Comparison of ENCODE assay signal across 16 cellular contexts in the genomic region with DNA sequence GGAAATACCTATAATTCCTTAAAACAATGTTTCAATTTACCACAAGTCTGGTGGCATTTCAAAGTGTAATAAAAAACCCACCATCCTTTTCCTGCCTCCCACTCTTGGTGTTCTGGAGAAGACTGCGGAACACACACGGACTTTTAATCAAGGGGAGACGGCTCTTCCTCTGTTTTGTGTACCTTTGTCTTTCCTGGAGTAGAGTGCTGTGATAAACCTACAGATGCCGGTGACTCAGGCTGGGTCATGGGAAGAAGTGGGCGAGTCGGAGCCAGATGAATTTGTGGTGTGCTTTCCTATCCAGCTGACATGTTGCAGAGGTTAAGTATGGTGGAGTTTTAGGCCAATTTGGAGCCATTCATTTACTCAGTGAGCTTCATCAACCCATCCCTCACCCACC. TPM values are rescaled to one million over a fixed set of nuclear protein-coding genes. Genes with fewer than 3 reads are reported as not detected.
DNase-seq lines count a peak whose midpoint lies in the region; ATAC-seq and TF ChIP-seq lines count a peak whose summit lies in the region.
"Had no signal": no experiment of that assay in that cellular context is flagged by ENCODE, and none has a peak within 500 bp of the region (broad histone marks: within the 10 kb centered on the region; RNA-seq: fewer than 3 reads in every experiment).

No MANE protein-coding gene starts in this region.

- H3K27me3 ChIP-seq in BE2C, result peaks cover 37% of the 10 kb centered on the region
- H3K27me3 ChIP-seq: vagina had no signal

- H3K4me1 Mint-ChIP-seq in activated T-helper 17 cell treated with anti-CD3 and anti-CD28 coated beads, Interleukin-2, amount 50 U/mL, for 72 hours, result peaks cover 4% of the 10 kb centered on the region
- peaks cover 8% of the 10 kb centered on the region for H3K4me1 Mint-ChIP-seq in activated naive CD4-positive, alpha-beta T cell treated with anti-CD3 and anti-CD28 coated beads, Interleukin-2, amount 10 ng/mL, durations not matched to agents 7 days and 5 days

- TF ChIP-seq CTCF in HEK293 (tag by site-specific recombination; IDR thresholded peaks at IDR 0.05) (no peak), fibroblast of pulmonary artery (IDR thresholded peaks at IDR 0.05; ENCODE audit: low read length, missing control alignments) (no peak), BE2C (IDR thresholded peaks at IDR 0.05; ENCODE audit: low read depth, low read length) (no peak)

- no peaks in the 10 kb centered on the region for H3K36me3 ChIP-seq in HEK293 (ENCODE audit: control insufficient read depth in 2 of 2, insufficient read depth in 1 of 2, low read length in 2 of 2)
- no peaks in the 10 kb centered on the region for H3K36me3 ChIP-seq in BE2C
- H3K36me3 ChIP-seq: vagina had no signal

- no peak overlapping the region for H3K27ac ChIP-seq in HEK293 (ENCODE audit: extremely low read depth, low read depth, low read length)
- H3K27ac ChIP-seq: C4-2B, dorsolateral prefrontal cortex, vagina had no signal

- peak; percentile 50 for DNase-seq in fibroblast of pulmonary artery (ENCODE audit: low read depth)
- DNase-seq in non-pigmented ciliary epithelial cell (ENCODE audit: low read depth), result peak; percentile 60
- DNase-seq in OCI-M1 (lab: John Stamatoyannopoulos, UW), result no peak
- no peak for DNase-seq in activated naive CD4-positive, alpha-beta T cell treated with anti-CD3 and anti-CD28 coated beads, Interleukin-2, amount 10 ng/mL, durations not matched to agents 7 days and 5 days
- DNase-seq in SIG-M5 (lab: John Stamatoyannopoulos, UW), result no peak
- DNase-seq in BE2C, result no peak
- DNase-seq: dorsolateral prefrontal cortex; natural killer cell; NCI-H1417 treated with DMSO at 0.1 percent for 48 hours; NCI-H446; right cardiac atrium; stimulated activated naive CD4-positive, alpha-beta T cell treated with Interleukin-2 at 50 U/mL for 16 hours had no signal

- H3K9me3 ChIP-seq in HEK293 (ENCODE audit: control insufficient read depth, insufficient read depth, low read depth, low read length) (no peaks in the 10 kb centered on the region), BE2C (no peaks in the 10 kb centered on the region)
- H3K9me3 ChIP-seq: vagina had no signal

- H3K9me3 Mint-ChIP-seq in activated T-helper 17 cell treated with anti-CD3 and anti-CD28 coated beads, Interleukin-2, amount 50 U/mL, for 72 hours, result no peaks in the 10 kb centered on the region
- H3K9me3 Mint-ChIP-seq in activated naive CD4-positive, alpha-beta T cell treated with anti-CD3 and anti-CD28 coated beads, Interleukin-2, amount 10 ng/mL, durations not matched to agents 7 days and 5 days, result peaks cover 5% of the 10 kb centered on the region
- H3K9me3 Mint-ChIP-seq: natural killer cell had no signal

- no peak overlapping the region for H3K4me3 ChIP-seq in HEK293 (ENCODE audit: low read depth, low read length)
- H3K4me3 ChIP-seq in fibroblast of pulmonary artery (replicated peaks; ENCODE audit: low read depth, low read length), result no peak overlapping the region
- H3K4me3 ChIP-seq in BE2C (ENCODE audit: low read depth, low read length), result no peak overlapping the region
- H3K4me3 ChIP-seq: dorsolateral prefrontal cortex, vagina had no signal

- no peaks in the 10 kb centered on the region for H3K27me3 Mint-ChIP-seq in activated T-helper 17 cell treated with anti-CD3 and anti-CD28 coated beads, Interleukin-2, amount 50 U/mL, for 72 hours
- peaks cover 7% of the 10 kb centered on the region for H3K27me3 Mint-ChIP-seq in activated naive CD4-positive, alpha-beta T cell treated with anti-CD3 and anti-CD28 coated beads, Interleukin-2, amount 10 ng/mL, durations not matched to agents 7 days and 5 days

- CTCF ChIA-PET in HEK293 (lab: Yijun Ruan, JAX), result no interaction called here
- CTCF ChIA-PET in activated naive CD4-positive, alpha-beta T cell treated with anti-CD3 and anti-CD28 coated beads, Interleukin-2, amount 10 ng/mL, durations not matched to agents 7 days and 5 days (lab: Charles Lee), result no interaction called here

- peak; percentile 47 for ATAC-seq in activated T-helper 17 cell treated with anti-CD3 and anti-CD28 coated beads, Interleukin-2, amount 50 U/mL, for 72 hours (replicated peaks)
- ATAC-seq: natural killer cell, right cardiac atrium had no signal

- no peak overlapping the region for H3K4me3 Mint-ChIP-seq in activated T-helper 17 cell treated with anti-CD3 and anti-CD28 coated beads, Interleukin-2, amount 50 U/mL, for 72 hours
- no peak overlapping the region for H3K4me3 Mint-ChIP-seq in activated naive CD4-positive, alpha-beta T cell treated with anti-CD3 and anti-CD28 coated beads, Interleukin-2, amount 10 ng/mL, durations not matched to agents 7 days and 5 days
- H3K4me3 Mint-ChIP-seq: natural killer cell had no signal

- POLR2A ChIA-PET in HEK293 (lab: Yijun Ruan, JAX), result no interaction called here

- no peaks in the 10 kb centered on the region for H3K36me3 Mint-ChIP-seq in activated T-helper 17 cell treated with anti-CD3 and anti-CD28 coated beads, Interleukin-2, amount 50 U/mL, for 72 hours (ENCODE audit: low read depth)
- H3K36me3 Mint-ChIP-seq in activated naive CD4-positive, alpha-beta T cell treated with anti-CD3 and anti-CD28 coated beads, Interleukin-2, amount 10 ng/mL, durations not matched to agents 7 days and 5 days, result no peaks in the 10 kb centered on the region
- H3K36me3 Mint-ChIP-seq: natural killer cell had no signal

- no peaks in the 10 kb centered on the region; the same call in 1 of the 2 replicates for H3K4me1 ChIP-seq in HEK293 (ENCODE audit: control insufficient read depth, insufficient read depth, low read length)
- no peaks in the 10 kb centered on the region for H3K4me1 ChIP-seq in BE2C
- H3K4me1 ChIP-seq: vagina had no signal

- H3K27ac Mint-ChIP-seq in activated T-helper 17 cell treated with anti-CD3 and anti-CD28 coated beads, Interleukin-2, amount 50 U/mL, for 72 hours, result no peak overlapping the region
- no peak overlapping the region for H3K27ac Mint-ChIP-seq in activated naive CD4-positive, alpha-beta T cell treated with anti-CD3 and anti-CD28 coated beads, Interleukin-2, amount 10 ng/mL, durations not matched to agents 7 days and 5 days
- H3K27ac Mint-ChIP-seq: natural killer cell had no signal

TF ChIP-seq in HEK293, 187 proteins besides CTCF, POLR2A, EP300 and RAD21:
- TF ChIP-seq EGR2 (tag by site-specific recombination; IDR thresholded peaks at IDR 0.05; ENCODE audit: low read depth), result peak; percentile 81
- TF ChIP-seq ZNF660 (tag by site-specific recombination; IDR thresholded peaks at IDR 0.05), result no peak
- TF ChIP-seq ZFHX2 (tag by site-specific recombination; conservative IDR thresholded peaks at IDR 0.05), result peak; percentile 57

RNA-seq across cellular contexts. Expression of a gene that starts 35.9 kb away (rescaled TPM):
- 100 to 1,000 TPM; 131 to 141 TPM for total RNA-seq in activated T-helper 17 cell treated with anti-CD3 and anti-CD28 coated beads, Interleukin-2, amount 50 U/mL, for 72 hours
- 16.1 TPM for polyA plus RNA-seq in BE2C (2012; ENCODE audit: insufficient read depth, insufficient read length, low read depth)

RNA-seq across cellular contexts. Expression of a gene that starts 35.9 kb away (rescaled TPM):
- total RNA-seq in activated T-helper 17 cell treated with anti-CD3 and anti-CD28 coated beads, Interleukin-2, amount 50 U/mL, for 72 hours, result 10 to 100 TPM; 35.5 to 72.2 TPM
- polyA plus RNA-seq in BE2C (2012; ENCODE audit: insufficient read depth, insufficient read length, low read depth), result 1.6 TPM

Comparison
In these comparisons a context has a peak if more than half of its experiments do, and no peak if none do; other contexts are left out.
1. DNase-seq: peak in fibroblast of pulmonary artery (single experiment) and non-pigmented ciliary epithelial cell (single experiment); none in OCI-M1 (single experiment), activated naive CD4-positive, alpha-beta T cell treated with anti-CD3 and anti-CD28 coated beads, Interleukin-2, amount 10 ng/mL, durations not matched to agents 7 days and 5 days (single experiment), SIG-M5 (single experiment) and BE2C (single experiment).